ENCODE assay signal across 17 cellular contexts in genomic region chr14:99314623-99315022, GRCh38. TPM values are rescaled to one million over a fixed set of nuclear protein-coding genes. Genes with fewer than 3 reads are reported as not detected.
DNase-seq lines count a peak whose midpoint lies in the region; ATAC-seq and TF ChIP-seq lines count a peak whose summit lies in the region.
"Had no signal": no experiment of that assay in that cellular context is flagged by ENCODE, and none has a peak within 500 bp of the region (broad histone marks: within the 10 kb centered on the region; RNA-seq: fewer than 3 reads in every experiment).

No MANE protein-coding gene starts in this region.

- no peak overlapping the region for H3K4me3 Mint-ChIP-seq in activated CD4-positive, alpha-beta T cell treated with anti-CD3 and anti-CD28 coated beads, Interleukin-2, amount 10 ng/mL, durations not matched to agents 24 days and 14 days
- H3K4me3 Mint-ChIP-seq in neural crest cell = no peak overlapping the region
- H3K4me3 Mint-ChIP-seq: CD4-positive, CD25-positive, alpha-beta regulatory T cell; GM23338 had no signal

- no peaks in the 10 kb centered on the region for H3K9me3 Mint-ChIP-seq in activated CD4-positive, alpha-beta T cell treated with anti-CD3 and anti-CD28 coated beads, Interleukin-2, amount 10 ng/mL, durations not matched to agents 24 days and 14 days
- H3K9me3 Mint-ChIP-seq in neural crest cell = peaks cover 7% of the 10 kb centered on the region

- H3K4me2 ChIP-seq in HCT116 (ENCODE audit: low read length) = no peak overlapping the region
- H3K4me2 ChIP-seq: GM23338 had no signal

- POLR2A ChIA-PET in HCT116 (lab: Charles Lee) = no interaction called here

- H3K36me3 ChIP-seq in HCT116 (ENCODE audit: control insufficient read depth in 1 of 2, insufficient read depth in 2 of 2, low read length in 2 of 2) = no peaks in the 10 kb centered on the region
- H3K36me3 ChIP-seq: BLaER1 treated with 17β-estradiol and CSF1 and Interleukin-3, amounts not matched to agents 10 nM and 100 nM; HAP-1 had no signal

- H3K9me3 ChIP-seq in HCT116 (ENCODE audit: control insufficient read depth in 1 of 2, insufficient read depth in 1 of 2, low read depth in 1 of 2, low read length in 2 of 2) = no peaks in the 10 kb centered on the region
- H3K9me3 ChIP-seq: HAP-1 had no signal

- H2AFZ ChIP-seq in HCT116 (ENCODE audit: low read depth, low read length, poor library complexity, severe bottlenecking) = no peak overlapping the region

- no peak for ATAC-seq in HCT116
- ATAC-seq in HG03108 (IDR thresholded peaks at IDR 0.05; ENCODE audit: unreplicated experiment) = no peak
- ATAC-seq: GM12878, GM23338 had no signal

- peaks cover under 1% of the 10 kb centered on the region for H3K4me1 Mint-ChIP-seq in activated CD4-positive, alpha-beta T cell treated with anti-CD3 and anti-CD28 coated beads, Interleukin-2, amount 10 ng/mL, durations not matched to agents 24 days and 14 days
- H3K4me1 Mint-ChIP-seq in neural crest cell = peaks cover 11% of the 10 kb centered on the region
- H3K4me1 Mint-ChIP-seq: CD4-positive, CD25-positive, alpha-beta regulatory T cell had no signal

- H3K36me3 Mint-ChIP-seq in activated CD4-positive, alpha-beta T cell treated with anti-CD3 and anti-CD28 coated beads, Interleukin-2, amount 10 ng/mL, durations not matched to agents 24 days and 14 days (ENCODE audit: low read depth) = no peaks in the 10 kb centered on the region
- H3K36me3 Mint-ChIP-seq in neural crest cell (ENCODE audit: low read depth) = no peaks in the 10 kb centered on the region
- H3K36me3 Mint-ChIP-seq: CD4-positive, CD25-positive, alpha-beta regulatory T cell had no signal

- H3K4me1 ChIP-seq in HCT116 (ENCODE audit: control insufficient read depth in 1 of 2, insufficient read depth in 2 of 2, low read length in 2 of 2) = peaks cover 8 to 12% of the 10 kb centered on the region in 2 experiments; a peak in 3 of 4 replicates
- H3K4me1 ChIP-seq: HAP-1 had no signal

- RAD21 ChIA-PET in HCT116 (lab: Charles Lee; ENCODE audit: low non-redundant PET in 1 of 2, low total read pairs in 2 of 2, uncharacterized antibody in 2 of 2, unreplicated experiment in 2 of 2) = no interaction called here

- peaks cover 17% of the 10 kb centered on the region; the same call in 1 of the 2 replicates for H3K27me3 ChIP-seq in HCT116 (ENCODE audit: insufficient read depth, low read length)
- peaks cover 0 to 10% (median 0%) of the 10 kb centered on the region in 45 donors for H3K27me3 ChIP-seq in dorsolateral prefrontal cortex
- H3K27me3 ChIP-seq: BLaER1 treated with 17β-estradiol and CSF1 and Interleukin-3, amounts not matched to agents 10 nM and 100 nM had no signal

- H3K4me3 ChIP-seq in HCT116 (replicated peaks in 1 of 2; ENCODE audit: low read depth in 1 of 2, low read length in 2 of 2) (no peak overlapping the region), dorsolateral prefrontal cortex (no peak overlapping the region)
- H3K4me3 ChIP-seq: BLaER1 treated with 17β-estradiol and CSF1 and Interleukin-3, amounts not matched to agents 10 nM and 100 nM; GM12878; GM23338; HAP-1 had no signal

- no peak overlapping the region for H3K9ac ChIP-seq in HCT116 (ENCODE audit: low read length)
- H3K9ac ChIP-seq: BLaER1 treated with 17β-estradiol and CSF1 and Interleukin-3, amounts not matched to agents 10 nM and 100 nM had no signal

- 0 out of 6 replicates have a peak, but pooled peaks of 2 of the 3 experiments have one; percentile 12 for TF ChIP-seq CTCF in HCT116 (IDR thresholded peaks at IDR 0.05 in 2 of 3, conservative IDR thresholded peaks at IDR 0.05 in 1 of 3; ENCODE audit: borderline replicate concordance in 1 of 3, insufficient read depth in 1 of 3, low read depth in 2 of 3, low read length in 2 of 3)
- TF ChIP-seq CTCF in neural crest cell (conservative IDR thresholded peaks at IDR 0.05) = no peak
- TF ChIP-seq CTCF in dorsolateral prefrontal cortex (IDR thresholded peaks at IDR 0.05 in 54 of 56, conservative IDR thresholded peaks at IDR 0.05 in 2 of 56; ENCODE audit: low read depth in 1 of 56, partially characterized antibody in 56 of 56) = no peak

- H3K27me3 Mint-ChIP-seq in activated CD4-positive, alpha-beta T cell treated with anti-CD3 and anti-CD28 coated beads, Interleukin-2, amount 10 ng/mL, durations not matched to agents 24 days and 14 days = peaks cover 19% of the 10 kb centered on the region
- no peaks in the 10 kb centered on the region for H3K27me3 Mint-ChIP-seq in neural crest cell (ENCODE audit: low read depth)

- CTCF ChIA-PET in HCT116 (lab: Charles Lee) = interaction anchor here (2.1 kb wide), 1 partner anchor 101 kb away, joined by 5 read pairs; no protein-coding TSS in a partner anchor

- H3K27ac ChIP-seq in HCT116 (ENCODE audit: low read depth, low read length) (no peak overlapping the region), dorsolateral prefrontal cortex (no peak overlapping the region)
- H3K27ac ChIP-seq: 22Rv1; BLaER1 treated with 17β-estradiol and CSF1 and Interleukin-3, amounts not matched to agents 10 nM and 100 nM had no signal

- H4K20me1 ChIP-seq in HCT116 (ENCODE audit: insufficient read depth) = no peaks in the 10 kb centered on the region
- H4K20me1 ChIP-seq: BLaER1 treated with 17β-estradiol and CSF1 and Interleukin-3, amounts not matched to agents 10 nM and 100 nM had no signal

- H3K9me2 ChIP-seq in HCT116 (ENCODE audit: insufficient read depth) = no peaks in the 10 kb centered on the region

- intact Hi-C loops in activated CD4-positive, alpha-beta T cell treated with anti-CD3 and anti-CD28 coated beads, Interleukin-2, amount 10 ng/mL, durations not matched to agents 24 days and 14 days (cut with micrococcal nuclease) = no loop called here
- intact Hi-C loops in HCT116 (cut with micrococcal nuclease) (no loop called here), dorsolateral prefrontal cortex (cut with DNase I) (no loop called here)

- DNase-seq in activated CD4-positive, alpha-beta T cell treated with anti-CD3 and anti-CD28 coated beads, Interleukin-2, amount 10 ng/mL, durations not matched to agents 24 days and 14 days = peak; percentile 43
- no peak for DNase-seq in activated CD4-positive, alpha-beta T cell treated with anti-CD3 and anti-CD28 coated beads for 48 hours
- no peak for DNase-seq in HCT116 (ENCODE audit: low read depth, low spot score)
- peak; percentile 8 for DNase-seq in iPS-NIHi11 (ENCODE audit: low spot score)
- no peak for DNase-seq in neural crest cell (ENCODE audit: low read depth, low spot score)
- no peak for DNase-seq in dorsolateral prefrontal cortex
- DNase-seq in activated naive CD4-positive, alpha-beta T cell (lab: John Stamatoyannopoulos, UW) = no peak
- DNase-seq: Calu3; CD4-positive, CD25-positive, alpha-beta regulatory T cell; DMS 273 treated with DMSO at 0.1 percent for 48 hours; IMR-90 had no signal

- TF ChIP-seq RAD21 in HCT116 (IDR thresholded peaks at IDR 0.05; ENCODE audit: low read depth) = no peak

- H3K79me2 ChIP-seq in HCT116 (ENCODE audit: insufficient read depth, low read length) = no peaks in the 10 kb centered on the region

- BruUV-seq in HCT116 (replicated peaks; lab: Mats Ljungman, UMichigan) = no TSS peak

- TF ChIP-seq POLR2A in HCT116 (IDR thresholded peaks at IDR 0.05; ENCODE audit: borderline replicate concordance, extremely low read depth, insufficient read depth, insufficient read length) = no peak

- H3K27ac Mint-ChIP-seq in activated CD4-positive, alpha-beta T cell treated with anti-CD3 and anti-CD28 coated beads, Interleukin-2, amount 10 ng/mL, durations not matched to agents 24 days and 14 days = no peak overlapping the region
- peak overlapping the region; percentile 57 for H3K27ac Mint-ChIP-seq in neural crest cell (ENCODE audit: unreplicated experiment)
- H3K27ac Mint-ChIP-seq: CD4-positive, CD25-positive, alpha-beta regulatory T cell; GM23338 had no signal

TF ChIP-seq in HCT116, 20 proteins besides CTCF, POLR2A, EP300 and RAD21 (continues in another document):
- TF ChIP-seq EZH2phosphoT487 (IDR thresholded peaks at IDR 0.05; ENCODE audit: borderline replicate concordance) = no peak
- TF ChIP-seq ZFX (IDR thresholded peaks at IDR 0.05) = no peak
- TF ChIP-seq EZH2 (IDR thresholded peaks at IDR 0.05) = no peak
- no peak for TF ChIP-seq FOSL1 (IDR thresholded peaks at IDR 0.05; ENCODE audit: low read depth)
- no peak for TF ChIP-seq TCF7L2 (IDR thresholded peaks at IDR 0.05; ENCODE audit: borderline replicate concordance, extremely low read depth, insufficient read depth, insufficient read length)
- no peak for TF ChIP-seq CBX3 (IDR thresholded peaks at IDR 0.05; ENCODE audit: low read depth)
- TF ChIP-seq ZBTB33 (IDR thresholded peaks at IDR 0.05; ENCODE audit: extremely low read depth, insufficient replicate concordance, low read length) = no peak
- no peak for TF ChIP-seq ATF3 (IDR thresholded peaks at IDR 0.05)
- no peak for TF ChIP-seq SP1 (IDR thresholded peaks at IDR 0.05; ENCODE audit: low read depth)
- no peak for TF ChIP-seq ELF1 (IDR thresholded peaks at IDR 0.05; ENCODE audit: borderline replicate concordance, low read depth)

RNA-seq across cellular contexts. Expression of gene BCL11B, which starts 42.6 kb away (rescaled TPM):
- 48.2 and 48.5 TPM in 2 replicates for total RNA-seq in activated CD4-positive, alpha-beta T cell treated with anti-CD3 and anti-CD28 coated beads, Interleukin-2, amount 10 ng/mL, durations not matched to agents 24 days and 14 days
- 1.1 TPM for total RNA-seq in HCT116 (2021; ENCODE audit: unreplicated experiment)
- polyA plus RNA-seq in HCT116 (2012) = 0.11 and 0.23 TPM in 2 replicates
- 0.28 and 0.32 TPM in 2 replicates for total RNA-seq in neural crest cell
- 10 to 100 TPM in 75 of 120 experiments, 1 to 10 TPM in 45; 3.3 to 16.0 (median 10.5) TPM for total RNA-seq in dorsolateral prefrontal cortex
- polyA plus RNA-seq: IMR-90 had no signal

Comparison
In these comparisons a context has a peak if more than half of its experiments do, and no peak if none do; other contexts are left out.
1. DNase-seq: peak in activated CD4-positive, alpha-beta T cell treated with anti-CD3 and anti-CD28 coated beads, Interleukin-2, amount 10 ng/mL, durations not matched to agents 24 days and 14 days (single experiment) and iPS-NIHi11 (single experiment); none in activated CD4-positive, alpha-beta T cell treated with anti-CD3 and anti-CD28 coated beads for 48 hours (single experiment), HCT116 (single experiment), neural crest cell (single experiment), dorsolateral prefrontal cortex (0 of 10) and activated naive CD4-positive, alpha-beta T cell (0 of 4).
2. CTCF ChIP-seq: peak in HCT116 (2 of 3); none in neural crest cell (single experiment) and dorsolateral prefrontal cortex (0 of 56).